In the genomic region with DNA sequence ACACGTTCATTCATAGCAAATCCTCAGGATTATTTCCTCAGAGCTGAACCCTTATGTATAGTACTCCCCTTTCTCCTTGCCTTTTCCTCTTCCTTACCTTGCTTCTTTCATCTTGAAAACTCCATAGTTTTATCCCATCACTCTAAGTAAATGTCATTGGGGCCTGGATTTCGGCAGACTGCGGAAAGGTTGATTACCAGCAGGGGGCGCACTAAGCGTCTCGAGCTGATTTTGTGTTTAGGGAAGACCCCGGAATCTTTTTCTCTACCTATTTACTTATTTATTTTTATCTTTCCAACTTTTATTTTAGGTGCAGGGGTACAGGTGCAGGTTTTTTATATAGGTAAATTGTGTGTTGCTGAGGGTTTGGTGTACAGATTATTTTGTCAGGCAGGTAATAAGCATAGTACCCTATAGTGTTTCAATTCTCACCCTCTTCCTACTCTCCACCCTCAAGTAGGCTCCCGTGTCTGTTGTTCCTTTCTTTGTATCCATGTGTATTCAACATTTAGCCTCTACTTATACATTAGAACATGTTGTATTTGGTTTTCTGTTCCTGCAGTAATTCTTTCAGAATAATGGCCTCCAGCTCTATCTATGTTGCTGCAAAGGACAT, we compare ENCODE assay signal across 8 cellular contexts. TPM values are rescaled to one million over a fixed set of nuclear protein-coding genes. Genes with fewer than 3 reads are reported as not detected.
DNase-seq lines count a peak whose midpoint lies in the region; ATAC-seq and TF ChIP-seq lines count a peak whose summit lies in the region.

No MANE protein-coding gene starts in this region.

- H3K4me2 ChIP-seq in DOHH2 (ENCODE audit: low read length) (no peak overlapping the region), neuronal stem cell (ENCODE audit: insufficient read depth, low read length, poor library complexity, severe bottlenecking) (no peak overlapping the region)

- no peaks in the 10 kb centered on the region for H3F3A ChIP-seq in DOHH2 (ENCODE audit: control insufficient read depth, insufficient read depth)

- H3K4me3 ChIP-seq in DOHH2 (ENCODE audit: low read length) (no peak overlapping the region), fibroblast of mammary gland (ENCODE audit: control insufficient read depth, low read depth, low read length) (no peak overlapping the region), psoas muscle (no peak overlapping the region), neuronal stem cell (ENCODE audit: low read length in 2 of 2) (no peak overlapping the region)
- no peak overlapping the region for H3K4me3 ChIP-seq in Jurkat, Clone E6-1 (ENCODE audit: low read length)

- no peaks in the 10 kb centered on the region for H3K36me3 Mint-ChIP-seq in activated CD4-positive, alpha-beta T cell treated with anti-CD3 and anti-CD28 coated beads, Interleukin-2, amount 10 ng/mL, durations not matched to agents 24 days and 14 days (ENCODE audit: low read depth)

- H2BK12ac ChIP-seq in neuronal stem cell (ENCODE audit: low read length), result no peak overlapping the region

- H3K9ac ChIP-seq in neuronal stem cell (ENCODE audit: low read depth, low read length, poor library complexity), result no peak overlapping the region

- intact Hi-C loops in activated CD4-positive, alpha-beta T cell treated with anti-CD3 and anti-CD28 coated beads, Interleukin-2, amount 10 ng/mL, durations not matched to agents 24 days and 14 days (cut with micrococcal nuclease), result loop anchor here (5.0 kb wide), 1 partner anchor 588 kb away; no protein-coding TSS in a partner anchor
- intact Hi-C loops in psoas muscle (cut with DNase I), result loop anchor here (1.0 to 10.0 kb wide), 5 partner anchors 93 to 501 kb away; a partner anchor contains a TSS

- H2AK5ac ChIP-seq in neuronal stem cell (ENCODE audit: low read depth, low read length), result no peak overlapping the region

- H4K8ac ChIP-seq in neuronal stem cell (ENCODE audit: low read depth, low read length), result no peak overlapping the region

- H3K4ac ChIP-seq in neuronal stem cell (ENCODE audit: low read length), result no peak overlapping the region

- H3K9me3 ChIP-seq in DOHH2 (ENCODE audit: control insufficient read depth, insufficient read depth, low read length) (no peaks in the 10 kb centered on the region), psoas muscle (no peaks in the 10 kb centered on the region), neuronal stem cell (replicated peaks in 1 of 2; ENCODE audit: control insufficient read depth in 2 of 2, insufficient read depth in 1 of 2, low read depth in 1 of 2, low read length in 2 of 2) (no peaks in the 10 kb centered on the region)

- H3K4me1 ChIP-seq in DOHH2 (ENCODE audit: control insufficient read depth, low read length), result peaks cover 2% of the 10 kb centered on the region
- peaks cover 3% of the 10 kb centered on the region for H3K4me1 ChIP-seq in psoas muscle
- H3K4me1 ChIP-seq in neuronal stem cell (ENCODE audit: control insufficient read depth in 2 of 2, insufficient read depth in 1 of 2, low read depth in 1 of 2, low read length in 2 of 2), result no peaks in the 10 kb centered on the region

- H2BK120ac ChIP-seq in neuronal stem cell (ENCODE audit: low read depth, low read length), result no peak overlapping the region

- H3K36me3 ChIP-seq in DOHH2 (ENCODE audit: control insufficient read depth, low read length) (no peaks in the 10 kb centered on the region), psoas muscle (ENCODE audit: insufficient read depth in 1 of 2, low read depth in 1 of 2) (peaks cover 3 to 46% of the 10 kb centered on the region in 2 donors), neuronal stem cell (replicated peaks in 1 of 2; ENCODE audit: control insufficient read depth in 2 of 2, insufficient read depth in 2 of 2, low read length in 2 of 2) (no peaks in the 10 kb centered on the region)

- H3K27me3 ChIP-seq in DOHH2 (ENCODE audit: control insufficient read depth, low read length) (peaks cover 3% of the 10 kb centered on the region), psoas muscle (ENCODE audit: insufficient read depth in 3 of 3, low read length in 2 of 3) (no peaks in the 10 kb centered on the region), neuronal stem cell (ENCODE audit: control insufficient read depth in 3 of 3, insufficient read depth in 3 of 3, low read depth in 1 of 3, low read length in 3 of 3) (no peaks in the 10 kb centered on the region)

- no peaks in the 10 kb centered on the region for H3K9me2 ChIP-seq in DOHH2 (replicated peaks; ENCODE audit: control insufficient read depth, low read length)

- peaks cover 3% of the 10 kb centered on the region for H3K27me3 Mint-ChIP-seq in activated CD4-positive, alpha-beta T cell treated with anti-CD3 and anti-CD28 coated beads, Interleukin-2, amount 10 ng/mL, durations not matched to agents 24 days and 14 days

- WGBS in psoas muscle, 3 donors, result 35 to 50% (median 42%) methylated on average over 8 of the region's 8 CpGs
- WGBS in neuronal stem cell (ENCODE audit: extremely low coverage in 2 of 2, insufficient read length in 2 of 2, insufficient replicate concordance in 1 of 2), 2 donors, result no CpG with 5 or more reads among the region's 8 CpGs

- ATAC-seq in psoas muscle (peak in 1 of 4 donors; percentile 61), HG03460 (IDR thresholded peaks at IDR 0.05; ENCODE audit: unreplicated experiment) (no peak)

- H3K4me1 Mint-ChIP-seq in activated CD4-positive, alpha-beta T cell treated with anti-CD3 and anti-CD28 coated beads, Interleukin-2, amount 10 ng/mL, durations not matched to agents 24 days and 14 days, result no peaks in the 10 kb centered on the region

- H3K27ac Mint-ChIP-seq in activated CD4-positive, alpha-beta T cell treated with anti-CD3 and anti-CD28 coated beads, Interleukin-2, amount 10 ng/mL, durations not matched to agents 24 days and 14 days, result no peak overlapping the region

- no peak overlapping the region for H3K18ac ChIP-seq in neuronal stem cell (ENCODE audit: low read length)

- peak; percentile 16 for DNase-seq in Jurkat, Clone E6-1 (ENCODE audit: low read depth, low spot score)
- DNase-seq in activated CD4-positive, alpha-beta T cell treated with anti-CD3 and anti-CD28 coated beads, Interleukin-2, amount 10 ng/mL, durations not matched to agents 24 days and 14 days, result peak; percentile 78
- peak; percentile 37 for DNase-seq in fibroblast of mammary gland (ENCODE audit: low read depth)
- peak in 1 of 2 donors; percentile 35 for DNase-seq in psoas muscle
- no peak for DNase-seq in NCI-H2196 (lab: John Stamatoyannopoulos, UW; ENCODE audit: unreplicated experiment)
- no peak for DNase-seq in neuronal stem cell (ENCODE audit: low spot score)

- no peaks in the 10 kb centered on the region for H4K20me1 ChIP-seq in DOHH2 (ENCODE audit: control insufficient read depth, insufficient read depth, low read depth, low read length)

- no peak overlapping the region for H3K14ac ChIP-seq in neuronal stem cell (ENCODE audit: low read length)

- H2BK5ac ChIP-seq in neuronal stem cell (ENCODE audit: low read length), result no peak overlapping the region

- no peaks in the 10 kb centered on the region for H3K79me2 ChIP-seq in DOHH2 (ENCODE audit: control insufficient read depth, low read length)

- H3K9me3 Mint-ChIP-seq in activated CD4-positive, alpha-beta T cell treated with anti-CD3 and anti-CD28 coated beads, Interleukin-2, amount 10 ng/mL, durations not matched to agents 24 days and 14 days, result no peaks in the 10 kb centered on the region

- no peak overlapping the region for H4K91ac ChIP-seq in neuronal stem cell (ENCODE audit: low read depth, low read length, poor library complexity)

- H3K27ac ChIP-seq in DOHH2 (ENCODE audit: low read depth, low read length) (no peak overlapping the region), psoas muscle (no peak overlapping the region), neuronal stem cell (replicated peaks; ENCODE audit: low read length) (no peak overlapping the region)

- no peak overlapping the region for H2AFZ ChIP-seq in neuronal stem cell (ENCODE audit: low read length)

- H3K79me1 ChIP-seq in neuronal stem cell (ENCODE audit: low read depth, low read length), result peaks cover 2% of the 10 kb centered on the region

- peak; percentile 91 for TF ChIP-seq CTCF in DOHH2 (IDR thresholded peaks at IDR 0.05; ENCODE audit: low read depth, low read length, poor library complexity, severe bottlenecking)
- peak; percentile 68 for TF ChIP-seq CTCF in fibroblast of mammary gland (conservative IDR thresholded peaks at IDR 0.05; ENCODE audit: control insufficient read depth, insufficient read depth, low read depth, low read length)
- TF ChIP-seq CTCF in psoas muscle (IDR thresholded peaks at IDR 0.05), result peak; percentile 83

- H3K4me3 Mint-ChIP-seq in activated CD4-positive, alpha-beta T cell treated with anti-CD3 and anti-CD28 coated beads, Interleukin-2, amount 10 ng/mL, durations not matched to agents 24 days and 14 days, result no peak overlapping the region

- H3K23ac ChIP-seq in neuronal stem cell (ENCODE audit: low read depth, low read length, poor library complexity), result no peak overlapping the region

- no peak overlapping the region for H2BK15ac ChIP-seq in neuronal stem cell (ENCODE audit: low read length)

RNA-seq across cellular contexts. Expression of a gene that starts 11.4 kb away (rescaled TPM):
- polyA plus RNA-seq in Jurkat, Clone E6-1 (2012; ENCODE audit: insufficient read depth, insufficient read length), result not detected
- not detected in 2 replicates for total RNA-seq in activated CD4-positive, alpha-beta T cell treated with anti-CD3 and anti-CD28 coated beads, Interleukin-2, amount 10 ng/mL, durations not matched to agents 24 days and 14 days
- 1 to 10 TPM; 2.7 to 6.4 (median 4.0) TPM for total RNA-seq in psoas muscle
- polyA plus RNA-seq in psoas muscle, result 1 to 10 TPM; 1.7 to 3.8 (median 2.7) TPM
- 9.6 TPM for polyA plus RNA-seq in neuronal stem cell (2013, experiment 1 of 2)
- 9.9 TPM for polyA plus RNA-seq in neuronal stem cell (2013, experiment 2 of 2)

RNA-seq across cellular contexts. Expression of a gene that starts 27.2 kb away (rescaled TPM):
- not detected for polyA plus RNA-seq in Jurkat, Clone E6-1 (2012; ENCODE audit: insufficient read depth, insufficient read length)
- not detected in 2 replicates for total RNA-seq in activated CD4-positive, alpha-beta T cell treated with anti-CD3 and anti-CD28 coated beads, Interleukin-2, amount 10 ng/mL, durations not matched to agents 24 days and 14 days
- 10 to 100 TPM in 1 of 4 donors, 1 to 10 TPM in 3; 8.8 to 12.4 (median 9.5) TPM for total RNA-seq in psoas muscle
- polyA plus RNA-seq in psoas muscle, result 1 to 10 TPM; 4.1 to 5.7 (median 5.0) TPM
- not detected for polyA plus RNA-seq in neuronal stem cell (2013, experiment 1 of 2)
- polyA plus RNA-seq in neuronal stem cell (2013, experiment 2 of 2), result not detected

Comparison
In these comparisons a context has a peak if more than half of its experiments do, and no peak if none do; other contexts are left out.
1. DNase-seq: peak in Jurkat, Clone E6-1 (single experiment), activated CD4-positive, alpha-beta T cell treated with anti-CD3 and anti-CD28 coated beads, Interleukin-2, amount 10 ng/mL, durations not matched to agents 24 days and 14 days (single experiment) and fibroblast of mammary gland (single experiment); none in NCI-H2196 (single experiment) and neuronal stem cell (single experiment).
2. Peak in every context shown above with its lines, with median percentiles within 50 percentile points of each other: CTCF ChIP-seq.